9 cellular contexts compared by ENCODE assay signal in genomic region chrX:40945366-40945713, GRCh38.
DNase-seq lines count a peak whose midpoint lies in the region; FAIRE-seq and TF ChIP-seq lines count a peak whose summit lies in the region.
"Had no signal": no experiment of that assay in that cellular context is flagged by ENCODE, and none has a peak within 500 bp of the region (broad histone marks: within the 10 kb centered on the region; RNA-seq: fewer than 3 reads in every experiment).

No MANE protein-coding gene starts in this region.

- H3K4me2 ChIP-seq in mesenchymal stem cell (ENCODE audit: low read length, poor library complexity, severe bottlenecking), result no peak overlapping the region

- no peak overlapping the region for H2BK12ac ChIP-seq in mesenchymal stem cell (ENCODE audit: low read length in 2 of 2)

- no peak overlapping the region for H2BK15ac ChIP-seq in mesenchymal stem cell (ENCODE audit: low read depth, poor library complexity, severe bottlenecking)

- H3K23ac ChIP-seq in mesenchymal stem cell (ENCODE audit: low read length in 2 of 2), result no peak overlapping the region

- no peak overlapping the region for H2AFZ ChIP-seq in mesenchymal stem cell (ENCODE audit: low read depth, low read length)

- in situ Hi-C loops in brain microvascular endothelial cell (cut with HindIII; ENCODE audit: low pct_ligation_motif_present, low sequenced_read_pairs), result no loop called here

- H3K27me3 ChIP-seq in brain microvascular endothelial cell (replicated peaks) (no peaks in the 10 kb centered on the region), mesenchymal stem cell (ENCODE audit: control insufficient read depth in 1 of 2, insufficient read depth in 1 of 2, low read length in 2 of 2) (peaks cover 0 to 8% of the 10 kb centered on the region in 2 experiments)

- H3K27ac ChIP-seq in brain microvascular endothelial cell (peak overlapping the region; percentile 58), mesenchymal stem cell (ENCODE audit: low read length, poor library complexity, severe bottlenecking) (no peak overlapping the region)

- no peak overlapping the region for H4K8ac ChIP-seq in mesenchymal stem cell (ENCODE audit: low read length)

- no peak overlapping the region for H3K18ac ChIP-seq in mesenchymal stem cell (ENCODE audit: low read depth in 1 of 2, low read length in 2 of 2)

- H3K4me3 ChIP-seq in brain microvascular endothelial cell (ENCODE audit: low read depth, low read length), result no peak overlapping the region
- H3K4me3 ChIP-seq in mesenchymal stem cell (ENCODE audit: insufficient read depth in 1 of 2, low read depth in 1 of 2, low read length in 2 of 2), result no peak overlapping the region

- no peak overlapping the region for H2BK5ac ChIP-seq in mesenchymal stem cell (ENCODE audit: low read depth, low read length, poor library complexity, severe bottlenecking)

- H3K79me1 ChIP-seq in mesenchymal stem cell (replicated peaks; ENCODE audit: low read length, poor library complexity, severe bottlenecking), result no peaks in the 10 kb centered on the region

- H4K91ac ChIP-seq in mesenchymal stem cell (ENCODE audit: low read length), result no peak overlapping the region

- H3K4me1 ChIP-seq in mesenchymal stem cell (ENCODE audit: control insufficient read depth, insufficient read depth, low read depth, low read length), result no peaks in the 10 kb centered on the region

- TF ChIP-seq POLR2A in GM12891 (IDR thresholded peaks at IDR 0.05; ENCODE audit: low read depth, low read length), result no peak

- TF ChIP-seq CTCF in brain microvascular endothelial cell (IDR thresholded peaks at IDR 0.05; ENCODE audit: low read depth, low read length, missing control alignments), result no peak

- H3K9ac ChIP-seq in mesenchymal stem cell (ENCODE audit: low read length), result peak overlapping the region; percentile 12

- no peak overlapping the region for H2BK120ac ChIP-seq in mesenchymal stem cell (ENCODE audit: low read depth, low read length)

- H2AK5ac ChIP-seq in mesenchymal stem cell (ENCODE audit: low read length, severe bottlenecking), result no peak overlapping the region

- H3K9me3 ChIP-seq in mesenchymal stem cell (ENCODE audit: control insufficient read depth, low read length), result no peaks in the 10 kb centered on the region

- 13% methylated on average over 4 of the region's 5 CpGs for whole genome bisulfite sequencing in mesenchymal stem cell

- no peak overlapping the region for H3K4ac ChIP-seq in mesenchymal stem cell (ENCODE audit: low read depth in 1 of 2, low read length in 2 of 2)

- H3K14ac ChIP-seq in mesenchymal stem cell (ENCODE audit: low read length in 2 of 2), result no peak overlapping the region

- H3K36me3 ChIP-seq in brain microvascular endothelial cell (replicated peaks) (no peaks in the 10 kb centered on the region), mesenchymal stem cell (ENCODE audit: control insufficient read depth in 1 of 2, insufficient read depth in 2 of 2, low read depth in 1 of 2, low read length in 2 of 2) (no peaks in the 10 kb centered on the region)

- peak; percentile 85 for FAIRE-seq in GM12891 (lab: Jason Lieb, UNC)

- no peak for DNase-seq in GM12891 (ENCODE audit: insufficient read length, low spot score)
- DNase-seq in HuH-7.5 (ENCODE audit: low spot score), result peak; percentile 29
- DNase-seq in brain microvascular endothelial cell, result peak; percentile 59
- peak; percentile 75 for DNase-seq in mesenchymal stem cell
- no peak for DNase-seq in GM19240 (ENCODE audit: insufficient read length, low spot score)
- no peak for DNase-seq in ecto neural progenitor cell (ENCODE audit: low spot score)
- DNase-seq in germinal center (ENCODE audit: low spot score), result no peak
- DNase-seq in NCI-H1092 (lab: John Stamatoyannopoulos, UW), result no peak
- DNase-seq: activated naive CD8-positive, alpha-beta T cell treated with anti-CD3 and anti-CD28 coated beads, Interleukin-2, amount 10 ng/mL, durations not matched to agents 7 days and 5 days had no signal

TF ChIP-seq in GM12891, 5 proteins besides CTCF, POLR2A, EP300 and RAD21:
- TF ChIP-seq SPI1 (IDR thresholded peaks at IDR 0.05; ENCODE audit: low read depth, low read length) (peak; percentile 82), POU2F2 (IDR thresholded peaks at IDR 0.05; ENCODE audit: low read depth, low read length) (no peak)

Comparison
In these comparisons a context has a peak if more than half of its experiments do, and no peak if none do; other contexts are left out.
1. DNase-seq: peak in HuH-7.5 (single experiment), brain microvascular endothelial cell (single experiment) and mesenchymal stem cell (single experiment); none in GM12891 (single experiment), GM19240 (single experiment), ecto neural progenitor cell (single experiment), germinal center (single experiment) and NCI-H1092 (single experiment).